1 cellular context compared by ENCODE assay signal in the genomic region with DNA sequence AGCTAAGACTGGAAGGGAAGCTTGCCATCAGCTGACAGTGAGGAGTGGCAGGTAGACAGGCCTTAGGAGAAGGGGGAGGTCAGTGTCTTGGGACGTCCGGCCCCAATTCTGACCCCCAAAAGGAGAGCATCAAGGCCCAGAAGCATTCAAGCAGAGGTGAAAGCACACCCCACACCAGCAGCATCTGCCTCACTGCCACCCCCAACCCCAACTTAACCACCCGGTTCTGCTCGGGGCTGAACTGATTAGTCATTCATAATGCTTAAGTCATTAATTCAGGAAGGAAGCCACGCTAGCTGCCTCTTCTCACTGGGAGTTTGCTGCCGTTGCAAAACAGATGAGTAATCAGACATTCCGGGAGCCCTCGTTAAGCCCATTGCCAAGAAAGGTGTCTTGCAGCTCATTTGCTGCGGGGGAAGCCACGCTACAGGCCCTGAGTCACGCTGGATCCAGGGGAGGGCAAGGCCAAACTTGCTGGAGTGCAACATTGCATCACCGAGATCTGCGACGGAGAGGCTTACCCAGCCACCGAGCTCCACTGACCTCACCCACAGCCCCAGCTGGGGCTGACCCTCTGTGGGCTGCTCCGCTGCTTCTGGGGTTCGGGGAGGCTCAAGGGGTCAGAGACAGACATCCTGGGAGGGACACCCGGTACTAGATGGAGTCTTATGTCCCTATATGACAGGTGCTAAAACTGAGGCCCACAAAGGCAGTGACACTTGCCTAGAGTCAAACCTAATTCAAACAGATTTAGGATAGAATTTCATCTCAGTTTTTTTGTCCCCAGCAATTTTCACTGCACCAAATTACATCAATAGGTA.
TF ChIP-seq lines count a peak whose summit lies in the region.

No MANE protein-coding gene starts in this region.

TF ChIP-seq in HepG2, 621 proteins besides CTCF, POLR2A, EP300 and RAD21 (continued from another document and continues in another):
- TF ChIP-seq, protein P1, sequence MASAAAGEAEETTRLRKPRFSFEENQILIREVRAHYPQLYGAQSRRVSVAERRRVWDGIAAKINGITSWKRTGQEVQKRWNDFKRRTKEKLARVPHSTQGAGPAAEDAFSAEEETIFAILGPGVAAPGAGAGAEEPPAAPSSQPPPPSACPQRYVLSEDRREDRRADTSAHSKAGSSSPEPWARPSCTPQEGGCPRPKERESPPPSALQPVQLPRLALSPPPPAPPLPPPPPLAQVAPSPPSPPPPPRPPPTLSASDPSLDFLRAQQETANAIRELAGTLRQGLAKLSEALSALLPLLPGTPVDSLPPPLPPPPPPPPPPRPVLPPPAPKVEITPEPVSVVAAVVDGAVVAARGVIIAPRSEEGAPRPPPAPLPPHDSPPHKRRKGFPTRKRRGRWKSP (CRISPR knock-in tag; IDR thresholded peaks at IDR 0.05) = peak; percentile 58; the same call in 1 of the 2 replicates
- TF ChIP-seq, protein P2, sequence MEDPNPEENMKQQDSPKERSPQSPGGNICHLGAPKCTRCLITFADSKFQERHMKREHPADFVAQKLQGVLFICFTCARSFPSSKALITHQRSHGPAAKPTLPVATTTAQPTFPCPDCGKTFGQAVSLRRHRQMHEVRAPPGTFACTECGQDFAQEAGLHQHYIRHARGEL (CRISPR knock-in tag; IDR thresholded peaks at IDR 0.05) = no peak
- TF ChIP-seq, protein P3, sequence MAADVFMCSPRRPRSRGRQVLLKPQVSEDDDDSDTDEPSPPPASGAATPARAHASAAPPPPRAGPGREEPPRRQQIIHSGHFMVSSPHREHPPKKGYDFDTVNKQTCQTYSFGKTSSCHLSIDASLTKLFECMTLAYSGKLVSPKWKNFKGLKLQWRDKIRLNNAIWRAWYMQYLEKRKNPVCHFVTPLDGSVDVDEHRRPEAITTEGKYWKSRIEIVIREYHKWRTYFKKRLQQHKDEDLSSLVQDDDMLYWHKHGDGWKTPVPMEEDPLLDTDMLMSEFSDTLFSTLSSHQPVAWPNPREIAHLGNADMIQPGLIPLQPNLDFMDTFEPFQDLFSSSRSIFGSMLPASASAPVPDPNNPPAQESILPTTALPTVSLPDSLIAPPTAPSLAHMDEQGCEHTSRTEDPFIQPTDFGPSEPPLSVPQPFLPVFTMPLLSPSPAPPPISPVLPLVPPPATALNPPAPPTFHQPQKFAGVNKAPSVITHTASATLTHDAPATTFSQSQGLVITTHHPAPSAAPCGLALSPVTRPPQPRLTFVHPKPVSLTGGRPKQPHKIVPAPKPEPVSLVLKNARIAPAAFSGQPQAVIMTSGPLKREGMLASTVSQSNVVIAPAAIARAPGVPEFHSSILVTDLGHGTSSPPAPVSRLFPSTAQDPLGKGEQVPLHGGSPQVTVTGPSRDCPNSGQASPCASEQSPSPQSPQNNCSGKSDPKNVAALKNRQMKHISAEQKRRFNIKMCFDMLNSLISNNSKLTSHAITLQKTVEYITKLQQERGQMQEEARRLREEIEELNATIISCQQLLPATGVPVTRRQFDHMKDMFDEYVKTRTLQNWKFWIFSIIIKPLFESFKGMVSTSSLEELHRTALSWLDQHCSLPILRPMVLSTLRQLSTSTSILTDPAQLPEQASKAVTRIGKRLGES (CRISPR knock-in tag; IDR thresholded peaks at IDR 0.05; ENCODE audit: borderline replicate concordance) = no peak
- TF ChIP-seq TMF1 (CRISPR knock-in tag; IDR thresholded peaks at IDR 0.05; ENCODE audit: low read depth) (no peak), ZNF17 (CRISPR knock-in tag; IDR thresholded peaks at IDR 0.05) (no peak), ELF4 (CRISPR knock-in tag; IDR thresholded peaks at IDR 0.05; ENCODE audit: borderline replicate concordance) (no peak), ZNF674 (CRISPR knock-in tag; IDR thresholded peaks at IDR 0.05; ENCODE audit: low read depth) (no peak), AKAP8 (CRISPR knock-in tag; IDR thresholded peaks at IDR 0.05) (no peak), KAT8 (CRISPR knock-in tag; IDR thresholded peaks at IDR 0.05) (peak; percentile 49; the same call in 1 of the 2 replicates), FOXP1 (IDR thresholded peaks at IDR 0.05) (no peak), FOXP1 (CRISPR knock-in tag; IDR thresholded peaks at IDR 0.05) (peak; percentile 44; the same call in 1 of the 2 replicates), ZBTB38 (CRISPR knock-in tag; IDR thresholded peaks at IDR 0.05) (peak; percentile 51; the same call in 1 of the 2 replicates), MAFF (IDR thresholded peaks at IDR 0.05; ENCODE audit: low read depth, low read length) (peak; percentile 79), ZNF30 (CRISPR knock-in tag; IDR thresholded peaks at IDR 0.05) (no peak), ZNF225 (CRISPR knock-in tag; IDR thresholded peaks at IDR 0.05) (no peak), HMG20A (CRISPR knock-in tag; IDR thresholded peaks at IDR 0.05; ENCODE audit: borderline replicate concordance) (peak; percentile 60; the same call in 1 of the 2 replicates), RELA (CRISPR knock-in tag; IDR thresholded peaks at IDR 0.05) (no peak), NCOA2 (CRISPR knock-in tag; IDR thresholded peaks at IDR 0.05) (peak; percentile 43; the same call in 1 of the 2 replicates), ZSCAN30 (CRISPR knock-in tag; IDR thresholded peaks at IDR 0.05) (no peak), ZNF263 (CRISPR knock-in tag; IDR thresholded peaks at IDR 0.05) (no peak), TBP (CRISPR knock-in tag; IDR thresholded peaks at IDR 0.05) (no peak), HNF4A (CRISPR knock-in tag; IDR thresholded peaks at IDR 0.05) (no peak; the same call in 1 of the 2 replicates), PHF20 (CRISPR knock-in tag; IDR thresholded peaks at IDR 0.05) (no peak), EHMT2 (IDR thresholded peaks at IDR 0.05; ENCODE audit: borderline replicate concordance, low read depth, low read length) (no peak), TBX2 (CRISPR knock-in tag; IDR thresholded peaks at IDR 0.05; ENCODE audit: borderline replicate concordance) (peak; percentile 95), ZNF326 (CRISPR knock-in tag; IDR thresholded peaks at IDR 0.05; ENCODE audit: borderline replicate concordance) (no peak), IKZF4 (CRISPR knock-in tag; IDR thresholded peaks at IDR 0.05; ENCODE audit: borderline replicate concordance, low read depth, not compliant biosample characterization) (no peak), ATF7 (IDR thresholded peaks at IDR 0.05) (0 out of 2 replicates have a peak, but pooled peaks have one; percentile 45), ATF7 (CRISPR knock-in tag; IDR thresholded peaks at IDR 0.05) (no peak), ZNF768 (CRISPR knock-in tag; IDR thresholded peaks at IDR 0.05) (peak; percentile 20; the same call in 1 of the 2 replicates)
- TF ChIP-seq, protein P4, sequence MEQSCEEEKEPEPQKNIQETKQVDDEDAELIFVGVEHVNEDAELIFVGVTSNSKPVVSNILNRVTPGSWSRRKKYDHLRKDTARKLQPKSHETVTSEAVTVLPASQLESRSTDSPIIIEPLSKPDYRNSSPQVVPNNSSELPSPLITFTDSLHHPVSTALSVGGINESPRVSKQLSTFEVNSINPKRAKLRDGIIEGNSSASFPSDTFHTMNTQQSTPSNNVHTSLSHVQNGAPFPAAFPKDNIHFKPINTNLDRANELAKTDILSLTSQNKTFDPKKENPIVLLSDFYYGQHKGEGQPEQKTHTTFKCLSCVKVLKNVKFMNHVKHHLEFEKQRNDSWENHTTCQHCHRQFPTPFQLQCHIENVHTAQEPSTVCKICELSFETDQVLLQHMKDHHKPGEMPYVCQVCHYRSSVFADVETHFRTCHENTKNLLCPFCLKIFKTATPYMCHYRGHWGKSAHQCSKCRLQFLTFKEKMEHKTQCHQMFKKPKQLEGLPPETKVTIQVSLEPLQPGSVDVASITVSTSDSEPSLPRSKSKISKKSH (CRISPR knock-in tag; IDR thresholded peaks at IDR 0.05; ENCODE audit: borderline replicate concordance) = 0 out of 2 replicates have a peak, but pooled peaks have one; percentile 40
- TF ChIP-seq, protein P5, sequence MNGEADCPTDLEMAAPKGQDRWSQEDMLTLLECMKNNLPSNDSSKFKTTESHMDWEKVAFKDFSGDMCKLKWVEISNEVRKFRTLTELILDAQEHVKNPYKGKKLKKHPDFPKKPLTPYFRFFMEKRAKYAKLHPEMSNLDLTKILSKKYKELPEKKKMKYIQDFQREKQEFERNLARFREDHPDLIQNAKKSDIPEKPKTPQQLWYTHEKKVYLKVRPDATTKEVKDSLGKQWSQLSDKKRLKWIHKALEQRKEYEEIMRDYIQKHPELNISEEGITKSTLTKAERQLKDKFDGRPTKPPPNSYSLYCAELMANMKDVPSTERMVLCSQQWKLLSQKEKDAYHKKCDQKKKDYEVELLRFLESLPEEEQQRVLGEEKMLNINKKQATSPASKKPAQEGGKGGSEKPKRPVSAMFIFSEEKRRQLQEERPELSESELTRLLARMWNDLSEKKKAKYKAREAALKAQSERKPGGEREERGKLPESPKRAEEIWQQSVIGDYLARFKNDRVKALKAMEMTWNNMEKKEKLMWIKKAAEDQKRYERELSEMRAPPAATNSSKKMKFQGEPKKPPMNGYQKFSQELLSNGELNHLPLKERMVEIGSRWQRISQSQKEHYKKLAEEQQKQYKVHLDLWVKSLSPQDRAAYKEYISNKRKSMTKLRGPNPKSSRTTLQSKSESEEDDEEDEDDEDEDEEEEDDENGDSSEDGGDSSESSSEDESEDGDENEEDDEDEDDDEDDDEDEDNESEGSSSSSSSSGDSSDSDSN (CRISPR knock-in tag; IDR thresholded peaks at IDR 0.05) = peak; percentile 58; the same call in 1 of the 2 replicates
- TF ChIP-seq, protein P6, sequence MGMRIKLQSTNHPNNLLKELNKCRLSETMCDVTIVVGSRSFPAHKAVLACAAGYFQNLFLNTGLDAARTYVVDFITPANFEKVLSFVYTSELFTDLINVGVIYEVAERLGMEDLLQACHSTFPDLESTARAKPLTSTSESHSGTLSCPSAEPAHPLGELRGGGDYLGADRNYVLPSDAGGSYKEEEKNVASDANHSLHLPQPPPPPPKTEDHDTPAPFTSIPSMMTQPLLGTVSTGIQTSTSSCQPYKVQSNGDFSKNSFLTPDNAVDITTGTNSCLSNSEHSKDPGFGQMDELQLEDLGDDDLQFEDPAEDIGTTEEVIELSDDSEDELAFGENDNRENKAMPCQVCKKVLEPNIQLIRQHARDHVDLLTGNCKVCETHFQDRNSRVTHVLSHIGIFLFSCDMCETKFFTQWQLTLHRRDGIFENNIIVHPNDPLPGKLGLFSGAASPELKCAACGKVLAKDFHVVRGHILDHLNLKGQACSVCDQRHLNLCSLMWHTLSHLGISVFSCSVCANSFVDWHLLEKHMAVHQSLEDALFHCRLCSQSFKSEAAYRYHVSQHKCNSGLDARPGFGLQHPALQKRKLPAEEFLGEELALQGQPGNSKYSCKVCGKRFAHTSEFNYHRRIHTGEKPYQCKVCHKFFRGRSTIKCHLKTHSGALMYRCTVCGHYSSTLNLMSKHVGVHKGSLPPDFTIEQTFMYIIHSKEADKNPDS (CRISPR knock-in tag; IDR thresholded peaks at IDR 0.05) = no peak
- TF ChIP-seq, protein P7, sequence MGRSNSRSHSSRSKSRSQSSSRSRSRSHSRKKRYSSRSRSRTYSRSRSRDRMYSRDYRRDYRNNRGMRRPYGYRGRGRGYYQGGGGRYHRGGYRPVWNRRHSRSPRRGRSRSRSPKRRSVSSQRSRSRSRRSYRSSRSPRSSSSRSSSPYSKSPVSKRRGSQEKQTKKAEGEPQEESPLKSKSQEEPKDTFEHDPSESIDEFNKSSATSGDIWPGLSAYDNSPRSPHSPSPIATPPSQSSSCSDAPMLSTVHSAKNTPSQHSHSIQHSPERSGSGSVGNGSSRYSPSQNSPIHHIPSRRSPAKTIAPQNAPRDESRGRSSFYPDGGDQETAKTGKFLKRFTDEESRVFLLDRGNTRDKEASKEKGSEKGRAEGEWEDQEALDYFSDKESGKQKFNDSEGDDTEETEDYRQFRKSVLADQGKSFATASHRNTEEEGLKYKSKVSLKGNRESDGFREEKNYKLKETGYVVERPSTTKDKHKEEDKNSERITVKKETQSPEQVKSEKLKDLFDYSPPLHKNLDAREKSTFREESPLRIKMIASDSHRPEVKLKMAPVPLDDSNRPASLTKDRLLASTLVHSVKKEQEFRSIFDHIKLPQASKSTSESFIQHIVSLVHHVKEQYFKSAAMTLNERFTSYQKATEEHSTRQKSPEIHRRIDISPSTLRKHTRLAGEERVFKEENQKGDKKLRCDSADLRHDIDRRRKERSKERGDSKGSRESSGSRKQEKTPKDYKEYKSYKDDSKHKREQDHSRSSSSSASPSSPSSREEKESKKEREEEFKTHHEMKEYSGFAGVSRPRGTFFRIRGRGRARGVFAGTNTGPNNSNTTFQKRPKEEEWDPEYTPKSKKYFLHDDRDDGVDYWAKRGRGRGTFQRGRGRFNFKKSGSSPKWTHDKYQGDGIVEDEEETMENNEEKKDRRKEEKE (IDR thresholded peaks at IDR 0.05) = no peak
- TF ChIP-seq, protein P8, sequence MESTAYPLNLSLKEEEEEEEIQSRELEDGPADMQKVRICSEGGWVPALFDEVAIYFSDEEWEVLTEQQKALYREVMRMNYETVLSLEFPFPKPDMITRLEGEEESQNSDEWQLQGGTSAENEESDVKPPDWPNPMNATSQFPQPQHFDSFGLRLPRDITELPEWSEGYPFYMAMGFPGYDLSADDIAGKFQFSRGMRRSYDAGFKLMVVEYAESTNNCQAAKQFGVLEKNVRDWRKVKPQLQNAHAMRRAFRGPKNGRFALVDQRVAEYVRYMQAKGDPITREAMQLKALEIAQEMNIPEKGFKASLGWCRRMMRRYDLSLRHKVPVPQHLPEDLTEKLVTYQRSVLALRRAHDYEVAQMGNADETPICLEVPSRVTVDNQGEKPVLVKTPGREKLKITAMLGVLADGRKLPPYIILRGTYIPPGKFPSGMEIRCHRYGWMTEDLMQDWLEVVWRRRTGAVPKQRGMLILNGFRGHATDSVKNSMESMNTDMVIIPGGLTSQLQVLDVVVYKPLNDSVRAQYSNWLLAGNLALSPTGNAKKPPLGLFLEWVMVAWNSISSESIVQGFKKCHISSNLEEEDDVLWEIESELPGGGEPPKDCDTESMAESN (CRISPR knock-in tag; conservative IDR thresholded peaks at IDR 0.05) = 0 out of 2 replicates have a peak, but pooled peaks have one; percentile 54
- TF ChIP-seq, protein P9, sequence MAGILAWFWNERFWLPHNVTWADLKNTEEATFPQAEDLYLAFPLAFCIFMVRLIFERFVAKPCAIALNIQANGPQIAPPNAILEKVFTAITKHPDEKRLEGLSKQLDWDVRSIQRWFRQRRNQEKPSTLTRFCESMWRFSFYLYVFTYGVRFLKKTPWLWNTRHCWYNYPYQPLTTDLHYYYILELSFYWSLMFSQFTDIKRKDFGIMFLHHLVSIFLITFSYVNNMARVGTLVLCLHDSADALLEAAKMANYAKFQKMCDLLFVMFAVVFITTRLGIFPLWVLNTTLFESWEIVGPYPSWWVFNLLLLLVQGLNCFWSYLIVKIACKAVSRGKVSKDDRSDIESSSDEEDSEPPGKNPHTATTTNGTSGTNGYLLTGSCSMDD (CRISPR knock-in tag; IDR thresholded peaks at IDR 0.05) = no peak
- TF ChIP-seq, protein P10, sequence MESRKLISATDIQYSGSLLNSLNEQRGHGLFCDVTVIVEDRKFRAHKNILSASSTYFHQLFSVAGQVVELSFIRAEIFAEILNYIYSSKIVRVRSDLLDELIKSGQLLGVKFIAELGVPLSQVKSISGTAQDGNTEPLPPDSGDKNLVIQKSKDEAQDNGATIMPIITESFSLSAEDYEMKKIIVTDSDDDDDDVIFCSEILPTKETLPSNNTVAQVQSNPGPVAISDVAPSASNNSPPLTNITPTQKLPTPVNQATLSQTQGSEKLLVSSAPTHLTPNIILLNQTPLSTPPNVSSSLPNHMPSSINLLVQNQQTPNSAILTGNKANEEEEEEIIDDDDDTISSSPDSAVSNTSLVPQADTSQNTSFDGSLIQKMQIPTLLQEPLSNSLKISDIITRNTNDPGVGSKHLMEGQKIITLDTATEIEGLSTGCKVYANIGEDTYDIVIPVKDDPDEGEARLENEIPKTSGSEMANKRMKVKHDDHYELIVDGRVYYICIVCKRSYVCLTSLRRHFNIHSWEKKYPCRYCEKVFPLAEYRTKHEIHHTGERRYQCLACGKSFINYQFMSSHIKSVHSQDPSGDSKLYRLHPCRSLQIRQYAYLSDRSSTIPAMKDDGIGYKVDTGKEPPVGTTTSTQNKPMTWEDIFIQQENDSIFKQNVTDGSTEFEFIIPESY (CRISPR knock-in tag; IDR thresholded peaks at IDR 0.05) = peak; percentile 33; the same call in 1 of the 2 replicates
